1 cellular context compared by ENCODE assay signal in genomic region chr9:93155716-93156474, GRCh38.
TF ChIP-seq lines count a peak whose summit lies in the region.

No MANE protein-coding gene starts in this region.

TF ChIP-seq in H1, 55 proteins besides CTCF, POLR2A, EP300 and RAD21:
- no peak for TF ChIP-seq MAX (IDR thresholded peaks at IDR 0.05)
- no peak for TF ChIP-seq SIRT6 (IDR thresholded peaks at IDR 0.05; ENCODE audit: low read length)
- no peak for TF ChIP-seq EGR1 (IDR thresholded peaks at IDR 0.05; ENCODE audit: borderline replicate concordance, low read depth, low read length)
- TF ChIP-seq BRCA1 (IDR thresholded peaks at IDR 0.05; ENCODE audit: low read depth, low read length) = no peak
- TF ChIP-seq KDM1A (IDR thresholded peaks at IDR 0.05; ENCODE audit: borderline replicate concordance, low read length) = no peak
- no peak for TF ChIP-seq ATF2 (IDR thresholded peaks at IDR 0.05; ENCODE audit: low read length)
- no peak for TF ChIP-seq ASH2L (IDR thresholded peaks at IDR 0.05; ENCODE audit: low read length)
- no peak for TF ChIP-seq TAF1 (IDR thresholded peaks at IDR 0.05; ENCODE audit: low read depth, low read length)
- TF ChIP-seq SIN3A (conservative IDR thresholded peaks at IDR 0.05 in 1 of 2, IDR thresholded peaks at IDR 0.05 in 1 of 2; ENCODE audit: low read depth in 1 of 2, low read length in 2 of 2) = no peak
- TF ChIP-seq, protein P1, sequence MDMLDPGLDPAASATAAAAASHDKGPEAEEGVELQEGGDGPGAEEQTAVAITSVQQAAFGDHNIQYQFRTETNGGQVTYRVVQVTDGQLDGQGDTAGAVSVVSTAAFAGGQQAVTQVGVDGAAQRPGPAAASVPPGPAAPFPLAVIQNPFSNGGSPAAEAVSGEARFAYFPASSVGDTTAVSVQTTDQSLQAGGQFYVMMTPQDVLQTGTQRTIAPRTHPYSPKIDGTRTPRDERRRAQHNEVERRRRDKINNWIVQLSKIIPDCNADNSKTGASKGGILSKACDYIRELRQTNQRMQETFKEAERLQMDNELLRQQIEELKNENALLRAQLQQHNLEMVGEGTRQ (IDR thresholded peaks at IDR 0.05; ENCODE audit: low read length) = no peak
- TF ChIP-seq YY1 (IDR thresholded peaks at IDR 0.05; ENCODE audit: low read depth, low read length) = no peak
